ENCODE assay signal across 8 cellular contexts in the genomic region with DNA sequence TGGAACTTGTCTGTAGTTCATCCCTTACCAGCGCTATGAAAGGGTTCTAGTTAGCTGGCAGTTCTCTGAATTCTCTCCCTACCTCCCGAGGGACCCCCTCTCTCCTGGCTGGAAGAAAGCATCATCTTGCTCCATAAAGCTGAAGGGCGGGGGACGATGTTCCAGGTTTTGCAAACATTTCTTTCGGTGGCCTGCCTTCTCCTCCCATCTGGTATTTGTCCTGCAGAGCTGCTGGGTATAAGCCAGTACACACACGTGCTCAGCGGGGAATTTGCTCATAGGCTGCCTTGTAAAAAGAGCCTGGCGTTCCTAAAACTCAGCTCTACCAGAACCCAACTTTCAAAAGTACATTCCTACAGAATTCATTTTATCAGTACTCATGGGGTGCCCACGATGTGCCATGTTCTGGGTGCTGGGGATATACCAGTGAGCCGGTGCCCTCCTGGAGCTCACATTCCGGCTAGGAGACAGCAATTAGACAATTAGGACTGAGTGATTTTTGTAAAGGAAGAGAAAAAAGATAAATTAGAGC. TPM values are rescaled to one million over a fixed set of nuclear protein-coding genes. Genes with fewer than 3 reads are reported as not detected.
DNase-seq lines count a peak whose midpoint lies in the region; ATAC-seq and TF ChIP-seq lines count a peak whose summit lies in the region.

No MANE protein-coding gene starts in this region.

- DNase-seq in DMS53 (lab: John Stamatoyannopoulos, UW) (peak; percentile 81), NCI-H1694 treated with DMSO at 0.1 percent for 48 hours (lab: John Stamatoyannopoulos, UW) (peak; percentile 78), anterior cingulate cortex (lab: John Stamatoyannopoulos, UW) (peak in 45 of 58 donors; percentile 19 to 79 (median 44)), hepatic stellate cell (ENCODE audit: low spot score) (peak; percentile 83), progenitor cell of endocrine pancreas (ENCODE audit: low spot score, unreplicated experiment) (no peak), NAMALWA (ENCODE audit: low spot score) (no peak)
- no peak for DNase-seq in activated CD8-positive, alpha-beta memory T cell treated with anti-CD3 and anti-CD28 coated beads, Interleukin-2, amount 50 U/mL, for 4 hours

- peak overlapping the region; percentile 90 for H3K4me3 Mint-ChIP-seq in progenitor cell of endocrine pancreas (ENCODE audit: low read depth)

- no peaks in the 10 kb centered on the region for H3K9me3 Mint-ChIP-seq in progenitor cell of endocrine pancreas (ENCODE audit: low read depth)

- no peak for TF ChIP-seq CTCF in progenitor cell of endocrine pancreas (IDR thresholded peaks at IDR 0.05; ENCODE audit: unreplicated experiment)

- peak overlapping the region; percentile 97 for H3K27ac Mint-ChIP-seq in progenitor cell of endocrine pancreas

- H3K36me3 Mint-ChIP-seq in progenitor cell of endocrine pancreas (ENCODE audit: insufficient read depth), result peaks cover 7% of the 10 kb centered on the region

- no peaks in the 10 kb centered on the region for H3K27me3 Mint-ChIP-seq in progenitor cell of endocrine pancreas

- peaks cover 16% of the 10 kb centered on the region for H3K4me1 Mint-ChIP-seq in progenitor cell of endocrine pancreas (ENCODE audit: low read depth)

- ATAC-seq in HG03135 (IDR thresholded peaks at IDR 0.05; ENCODE audit: unreplicated experiment), result no peak

RNA-seq across cellular contexts. Expression of gene MRPL58, which starts 0.6 kb away (rescaled TPM):
- 26.5 and 26.8 TPM in 2 replicates for total RNA-seq in progenitor cell of endocrine pancreas

RNA-seq across cellular contexts. Expression of gene CDR2L, which starts 24.4 kb away (rescaled TPM):
- 17.2 and 17.8 TPM in 2 replicates for total RNA-seq in progenitor cell of endocrine pancreas

RNA-seq across cellular contexts. Expression of gene ATP5PD, which starts 34.9 kb away (rescaled TPM):
- total RNA-seq in progenitor cell of endocrine pancreas, result 160 and 163 TPM in 2 replicates

RNA-seq across cellular contexts. Expression of gene KCTD2, which starts 35.2 kb away (rescaled TPM):
- 24.9 and 27.1 TPM in 2 replicates for total RNA-seq in progenitor cell of endocrine pancreas

RNA-seq across cellular contexts. Expression of gene HID1, which starts 39.3 kb away (rescaled TPM):
- 94.2 and 101 TPM in 2 replicates for total RNA-seq in progenitor cell of endocrine pancreas

Comparison
In these comparisons a context has a peak if more than half of its experiments do, and no peak if none do; other contexts are left out.
1. DNase-seq: peak in DMS53 (single experiment), NCI-H1694 treated with DMSO at 0.1 percent for 48 hours (single experiment), anterior cingulate cortex (45 of 58) and hepatic stellate cell (single experiment); none in progenitor cell of endocrine pancreas (single experiment), activated CD8-positive, alpha-beta memory T cell treated with anti-CD3 and anti-CD28 coated beads, Interleukin-2, amount 50 U/mL, for 4 hours (single experiment) and NAMALWA (single experiment).